Comparison of ENCODE assay signal across 10 cellular contexts in the genomic region with DNA sequence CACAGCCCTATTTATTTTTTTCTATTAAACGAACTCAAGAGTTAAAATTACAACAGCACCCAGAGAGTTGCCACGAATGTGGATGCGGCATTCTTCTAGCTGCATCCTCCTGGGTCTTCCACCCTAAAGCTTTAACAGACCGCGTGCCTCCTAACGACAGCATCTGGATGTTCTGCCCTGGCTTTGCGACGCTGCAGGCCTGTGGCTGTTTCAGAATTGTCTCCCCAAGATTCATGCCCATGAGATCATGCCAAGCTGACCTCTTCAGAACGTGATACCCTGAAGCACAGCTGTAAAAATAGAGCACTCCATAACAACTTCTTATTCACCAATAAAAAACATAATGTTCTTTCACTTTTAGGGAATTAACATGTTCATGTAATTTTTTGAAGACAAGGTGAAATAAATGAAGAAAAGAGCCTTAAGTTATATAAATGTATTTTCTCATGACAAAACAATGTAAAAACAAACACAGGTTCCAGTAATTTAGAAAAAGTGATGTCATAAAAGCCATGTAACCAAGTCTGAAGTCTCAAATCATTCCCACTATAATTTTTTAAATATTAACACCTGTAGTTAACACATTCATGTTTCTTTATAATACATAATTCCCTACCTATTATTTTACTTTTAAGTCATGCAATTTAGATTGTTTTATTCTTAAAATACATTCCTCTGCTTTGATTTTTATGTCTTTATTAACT. TPM values are rescaled to one million over a fixed set of nuclear protein-coding genes. Genes with fewer than 3 reads are reported as not detected.
DNase-seq lines count a peak whose midpoint lies in the region; ATAC-seq and TF ChIP-seq lines count a peak whose summit lies in the region.
"Had no signal": no experiment of that assay in that cellular context is flagged by ENCODE, and none has a peak within 500 bp of the region (broad histone marks: within the 10 kb centered on the region; RNA-seq: fewer than 3 reads in every experiment).

No MANE protein-coding gene starts in this region.

- H3K9me3 ChIP-seq in left ventricle myocardium inferior (replicated peaks) (no peaks in the 10 kb centered on the region), mucosa of descending colon (no peaks in the 10 kb centered on the region)
- H3K9me3 ChIP-seq: lower lobe of right lung had no signal

- CTCF ChIA-PET in activated naive CD4-positive, alpha-beta T cell treated with anti-CD3 and anti-CD28 coated beads, Interleukin-2, amount 10 ng/mL, durations not matched to agents 7 days and 5 days (lab: Charles Lee) = no interaction called here
- CTCF ChIA-PET in T-cell (lab: Charles Lee) = interaction anchor here in 1 of 2 donors (0.9 to 1.6 kb wide), 2 partner anchors 13 to 25 kb away, joined by 3 to 6 read pairs; no protein-coding TSS in a partner anchor

- POLR2A ChIA-PET in T-cell (lab: Charles Lee) = no interaction called here

- peaks cover 84% of the 10 kb centered on the region for H3K4me1 Mint-ChIP-seq in activated naive CD4-positive, alpha-beta T cell treated with anti-CD3 and anti-CD28 coated beads, Interleukin-2, amount 50 U/mL, for 24 hours
- peaks cover 65% of the 10 kb centered on the region for H3K4me1 Mint-ChIP-seq in activated naive CD4-positive, alpha-beta T cell treated with anti-CD3 and anti-CD28 coated beads, Interleukin-2, amount 10 ng/mL, durations not matched to agents 7 days and 5 days
- H3K4me1 Mint-ChIP-seq in T-cell = peaks cover 84 to 85% (median 84%) of the 10 kb centered on the region in 3 donors
- peaks cover 2% of the 10 kb centered on the region for H3K4me1 Mint-ChIP-seq in glutamatergic neuron (ENCODE audit: low read depth, unreplicated experiment)

- peak overlapping the region; percentile 95 for H3K27ac Mint-ChIP-seq in activated naive CD4-positive, alpha-beta T cell treated with anti-CD3 and anti-CD28 coated beads, Interleukin-2, amount 50 U/mL, for 24 hours
- H3K27ac Mint-ChIP-seq in activated naive CD4-positive, alpha-beta T cell treated with anti-CD3 and anti-CD28 coated beads, Interleukin-2, amount 10 ng/mL, durations not matched to agents 7 days and 5 days = no peak overlapping the region
- peak overlapping the region; percentile 84 to 86 for H3K27ac Mint-ChIP-seq in T-cell
- no peak overlapping the region for H3K27ac Mint-ChIP-seq in glutamatergic neuron (ENCODE audit: unreplicated experiment)

- H3K27me3 Mint-ChIP-seq in activated naive CD4-positive, alpha-beta T cell treated with anti-CD3 and anti-CD28 coated beads, Interleukin-2, amount 50 U/mL, for 24 hours = no peaks in the 10 kb centered on the region
- H3K27me3 Mint-ChIP-seq in activated naive CD4-positive, alpha-beta T cell treated with anti-CD3 and anti-CD28 coated beads, Interleukin-2, amount 10 ng/mL, durations not matched to agents 7 days and 5 days = no peaks in the 10 kb centered on the region
- H3K27me3 Mint-ChIP-seq in T-cell (no peaks in the 10 kb centered on the region), glutamatergic neuron (ENCODE audit: unreplicated experiment) (no peaks in the 10 kb centered on the region)

- peak overlapping the region; percentile 72 for H3K4me3 Mint-ChIP-seq in activated naive CD4-positive, alpha-beta T cell treated with anti-CD3 and anti-CD28 coated beads, Interleukin-2, amount 50 U/mL, for 24 hours
- H3K4me3 Mint-ChIP-seq in activated naive CD4-positive, alpha-beta T cell treated with anti-CD3 and anti-CD28 coated beads, Interleukin-2, amount 10 ng/mL, durations not matched to agents 7 days and 5 days = no peak overlapping the region
- H3K4me3 Mint-ChIP-seq in T-cell (peak overlapping the region; percentile 7 to 53 (median 51)), glutamatergic neuron (ENCODE audit: unreplicated experiment) (no peak overlapping the region)

- H3K4me3 ChIP-seq in left ventricle myocardium inferior (no peak overlapping the region), mucosa of descending colon (no peak overlapping the region)
- H3K4me3 ChIP-seq: lower lobe of right lung had no signal

- peak overlapping the region; percentile 16 for H3K27ac ChIP-seq in left ventricle myocardium inferior (replicated peaks)
- H3K27ac ChIP-seq: lower lobe of right lung had no signal

- H3K4me1 ChIP-seq in left ventricle myocardium inferior = peaks cover 22% of the 10 kb centered on the region
- no peaks in the 10 kb centered on the region for H3K4me1 ChIP-seq in mucosa of descending colon (ENCODE audit: low read depth)
- H3K4me1 ChIP-seq: lower lobe of right lung had no signal

- H3K36me3 ChIP-seq in left ventricle myocardium inferior (peaks cover 2% of the 10 kb centered on the region), mucosa of descending colon (ENCODE audit: low read depth) (no peaks in the 10 kb centered on the region)
- H3K36me3 ChIP-seq: lower lobe of right lung had no signal

- ATAC-seq in T-cell (replicated peaks in 1 of 4) (no peak), mucosa of descending colon (no peak)
- ATAC-seq: lower lobe of right lung had no signal

- H3K27me3 ChIP-seq in left ventricle myocardium inferior (ENCODE audit: low read depth) = no peaks in the 10 kb centered on the region

- DNase-seq in activated naive CD4-positive, alpha-beta T cell treated with anti-CD3 and anti-CD28 coated beads, Interleukin-2, amount 10 ng/mL, durations not matched to agents 7 days and 5 days = no peak
- DNase-seq in T-cell (no peak), left ventricle myocardium inferior (no peak), smooth muscle cell of the brain vasculature (ENCODE audit: low read depth, low spot score) (peak; percentile 36), mucosa of descending colon (no peak), glutamatergic neuron (no peak), occipital lobe (lab: John Stamatoyannopoulos, UW) (no peak)
- DNase-seq: DMS153, lower lobe of right lung had no signal

- intact Hi-C loops in left ventricle myocardium inferior (cut with micrococcal nuclease) (no loop called here), mucosa of descending colon (cut with DNase I, micrococcal nuclease) (no loop called here)

- TF ChIP-seq CTCF in left ventricle myocardium inferior (IDR thresholded peaks at IDR 0.05; ENCODE audit: borderline replicate concordance) = no peak
- TF ChIP-seq CTCF in mucosa of descending colon (IDR thresholded peaks at IDR 0.05) = no peak
- no peak for TF ChIP-seq CTCF in glutamatergic neuron (IDR thresholded peaks at IDR 0.05; ENCODE audit: partially characterized antibody, unreplicated experiment)

- peaks cover 6% of the 10 kb centered on the region for H3K9me3 Mint-ChIP-seq in activated naive CD4-positive, alpha-beta T cell treated with anti-CD3 and anti-CD28 coated beads, Interleukin-2, amount 50 U/mL, for 24 hours
- H3K9me3 Mint-ChIP-seq in activated naive CD4-positive, alpha-beta T cell treated with anti-CD3 and anti-CD28 coated beads, Interleukin-2, amount 10 ng/mL, durations not matched to agents 7 days and 5 days = no peaks in the 10 kb centered on the region
- H3K9me3 Mint-ChIP-seq in T-cell = no peaks in the 10 kb centered on the region
- no peaks in the 10 kb centered on the region for H3K9me3 Mint-ChIP-seq in glutamatergic neuron (ENCODE audit: unreplicated experiment)

- peaks cover 20% of the 10 kb centered on the region for H3K36me3 Mint-ChIP-seq in activated naive CD4-positive, alpha-beta T cell treated with anti-CD3 and anti-CD28 coated beads, Interleukin-2, amount 50 U/mL, for 24 hours
- H3K36me3 Mint-ChIP-seq in activated naive CD4-positive, alpha-beta T cell treated with anti-CD3 and anti-CD28 coated beads, Interleukin-2, amount 10 ng/mL, durations not matched to agents 7 days and 5 days = peaks cover 37% of the 10 kb centered on the region
- peaks cover 23% of the 10 kb centered on the region for H3K36me3 Mint-ChIP-seq in T-cell
- no peaks in the 10 kb centered on the region for H3K36me3 Mint-ChIP-seq in glutamatergic neuron (ENCODE audit: unreplicated experiment)

RNA-seq across cellular contexts. Expression of gene HIVEP2, which starts 26.5 kb away (rescaled TPM):
- 10 to 100 TPM; 71.4 to 81.4 (median 75.2) TPM for total RNA-seq in T-cell
- total RNA-seq in left ventricle myocardium inferior = 16.2 TPM
- 10 to 100 TPM in 2 of 3 donors, 1 to 10 TPM in 1; 7.8 to 17.7 (median 11.3) TPM for total RNA-seq in mucosa of descending colon
- total RNA-seq in glutamatergic neuron (ENCODE audit: unreplicated experiment) = 2.6 TPM
- 114 TPM for total RNA-seq in occipital lobe

Comparison
In these comparisons a context has a peak if more than half of its experiments do, and no peak if none do; other contexts are left out.
1. H3K27ac Mint-ChIP-seq: peak in activated naive CD4-positive, alpha-beta T cell treated with anti-CD3 and anti-CD28 coated beads, Interleukin-2, amount 50 U/mL, for 24 hours (single experiment) and T-cell (2 of 2); none in activated naive CD4-positive, alpha-beta T cell treated with anti-CD3 and anti-CD28 coated beads, Interleukin-2, amount 10 ng/mL, durations not matched to agents 7 days and 5 days (single experiment) and glutamatergic neuron (single experiment).
2. H3K4me3 Mint-ChIP-seq: peak in activated naive CD4-positive, alpha-beta T cell treated with anti-CD3 and anti-CD28 coated beads, Interleukin-2, amount 50 U/mL, for 24 hours (single experiment) and T-cell (3 of 3); none in activated naive CD4-positive, alpha-beta T cell treated with anti-CD3 and anti-CD28 coated beads, Interleukin-2, amount 10 ng/mL, durations not matched to agents 7 days and 5 days (single experiment) and glutamatergic neuron (single experiment).